In the genomic region with DNA sequence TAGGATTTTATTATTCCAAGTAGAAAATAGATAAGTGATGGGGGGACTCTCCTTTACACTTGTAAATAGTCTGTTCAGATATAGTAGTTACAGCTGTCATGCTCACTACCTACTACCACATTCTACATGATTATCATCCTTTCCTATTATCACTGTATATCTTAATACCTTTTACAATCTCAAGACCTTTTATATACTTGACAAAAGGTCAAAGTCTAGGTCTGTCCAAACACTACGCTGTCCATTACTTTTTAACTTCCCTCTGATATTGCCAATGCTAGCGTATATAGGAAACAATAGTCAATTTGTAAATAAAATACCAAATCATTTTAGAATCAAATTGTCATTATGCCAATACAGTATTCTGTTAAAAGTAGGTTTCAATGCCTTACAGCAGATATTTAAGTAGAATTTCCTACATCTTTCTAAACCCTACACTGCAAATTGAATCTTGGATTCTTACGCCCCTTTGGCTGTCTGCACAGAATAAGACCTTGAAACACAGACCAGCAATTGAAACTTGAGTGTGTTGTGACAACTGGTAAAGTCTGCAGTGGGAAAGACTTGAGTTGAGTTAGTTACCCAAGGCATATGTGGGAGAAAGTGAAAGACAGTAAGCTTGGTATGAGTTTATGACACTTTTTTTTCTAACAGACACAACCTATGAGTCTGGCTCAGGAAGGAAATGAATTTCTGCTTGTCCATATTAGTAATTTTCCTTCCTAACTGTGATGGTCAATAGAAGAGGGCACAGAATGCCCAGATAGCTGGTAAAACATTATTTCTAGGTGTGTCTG, we compare ENCODE assay signal across 26 cellular contexts.
DNase-seq lines count a peak whose midpoint lies in the region; ATAC-seq and TF ChIP-seq lines count a peak whose summit lies in the region.
"Had no signal": no experiment of that assay in that cellular context is flagged by ENCODE, and none has a peak within 500 bp of the region (broad histone marks: within the 10 kb centered on the region; RNA-seq: fewer than 3 reads in every experiment).

No MANE protein-coding gene starts in this region.

- no peaks in the 10 kb centered on the region for H3K9me3 ChIP-seq in aorta (ENCODE audit: control insufficient read depth, low read length)
- H3K9me3 ChIP-seq: BLaER1 treated with 17β-estradiol and CSF1 and Interleukin-3, amounts not matched to agents 10 nM and 100 nM; Caco-2 had no signal

- H3K4me1 ChIP-seq in aorta (ENCODE audit: control insufficient read depth in 1 of 2, insufficient read depth in 2 of 2, low read length in 2 of 2) = no peaks in the 10 kb centered on the region
- H3K4me1 ChIP-seq: BLaER1 treated with 17β-estradiol and CSF1 and Interleukin-3, amounts not matched to agents 10 nM and 100 nM; Caco-2 had no signal

- DNase-seq in GM12865 (ENCODE audit: low read depth) (peak; percentile 42), dermis blood vessel endothelial cell (peak; percentile 1), aorta (no peak), T-helper 1 cell (no peak), GM19238 (ENCODE audit: insufficient read length, low spot score) (no peak)
- DNase-seq: 8988T; Caco-2; CD4-positive, alpha-beta memory T cell; DMS153; GOT3; HCEC 1CT; NCI-H1092 treated with DMSO at 0.1 percent for 48 hours; NCI-H1436 treated with DMSO at 0.1 percent for 48 hours; NCI-H1930; NCI-H2227 treated with DMSO at 0.1 percent for 48 hours; NCI-H510A; NCI-H748 treated with DMSO at 0.1 percent for 48 hours; SHP77 treated with DMSO at 0.1 percent for 48 hours; SW 1271 had no signal

- no peak overlapping the region for H3K4me3 ChIP-seq in GM12865 (ENCODE audit: low read depth, low read length)
- no peak overlapping the region for H3K4me3 ChIP-seq in aorta (ENCODE audit: low read length in 2 of 2)
- H3K4me3 ChIP-seq: BLaER1 treated with 17β-estradiol and CSF1 and Interleukin-3, amounts not matched to agents 10 nM and 100 nM; SK-N-MC had no signal

- no peaks in the 10 kb centered on the region for H3K27me3 ChIP-seq in aorta (ENCODE audit: control insufficient read depth in 1 of 2, insufficient read depth in 2 of 2, low read length in 1 of 2)
- H3K27me3 ChIP-seq: BLaER1 treated with 17β-estradiol and CSF1 and Interleukin-3, amounts not matched to agents 10 nM and 100 nM had no signal

- peak; percentile 59 for ATAC-seq in GM18861 (IDR thresholded peaks at IDR 0.05; ENCODE audit: unreplicated experiment)
- ATAC-seq in GM19468 (IDR thresholded peaks at IDR 0.05; ENCODE audit: extremely low read depth, unreplicated experiment) = peak; percentile 28
- ATAC-seq in aorta (ENCODE audit: low FRiP score) = no peak
- ATAC-seq in HG02981 (IDR thresholded peaks at IDR 0.05; ENCODE audit: unreplicated experiment) = no peak

- TF ChIP-seq CTCF in GM12865 (IDR thresholded peaks at IDR 0.05; ENCODE audit: insufficient read depth, low read depth, low read length, missing control alignments) = no peak

- no peak overlapping the region for H3K27ac ChIP-seq in aorta (ENCODE audit: low read depth in 1 of 2, low read length in 2 of 2)
- H3K27ac ChIP-seq: BLaER1 treated with 17β-estradiol and CSF1 and Interleukin-3, amounts not matched to agents 10 nM and 100 nM; KMS-11; RWPE1; SK-N-MC had no signal

- intact Hi-C loops in aorta (cut with DNase I) = no loop called here

- no peaks in the 10 kb centered on the region for H3K36me3 ChIP-seq in aorta (ENCODE audit: control insufficient read depth in 1 of 2, insufficient read depth in 2 of 2, low read length in 1 of 2)
- H3K36me3 ChIP-seq: BLaER1 treated with 17β-estradiol and CSF1 and Interleukin-3, amounts not matched to agents 10 nM and 100 nM had no signal

- 89 to 92% methylated on average over 3 of the region's 3 CpGs for whole genome bisulfite sequencing in aorta, 2 donors

Comparison
In these comparisons a context has a peak if more than half of its experiments do, and no peak if none do; other contexts are left out.
1. DNase-seq: peak in GM12865 (single experiment) and dermis blood vessel endothelial cell (single experiment); none in aorta (0 of 2), T-helper 1 cell (0 of 5) and GM19238 (single experiment).
2. ATAC-seq: peak in GM18861 (single experiment) and GM19468 (single experiment); none in aorta (single experiment) and HG02981 (single experiment).